Comparison of ENCODE assay signal across 1 cellular context in genomic region chr9:129290606-129291005, GRCh38.
TF ChIP-seq lines count a peak whose summit lies in the region.

No MANE protein-coding gene starts in this region.

TF ChIP-seq in HepG2, 621 proteins besides CTCF, POLR2A, EP300 and RAD21 (continued from another document):
- no peak for TF ChIP-seq ZBTB43 (CRISPR knock-in tag; conservative IDR thresholded peaks at IDR 0.05)
- TF ChIP-seq YEATS2 (CRISPR knock-in tag; IDR thresholded peaks at IDR 0.05; ENCODE audit: borderline replicate concordance): no peak
